26 cellular contexts compared by ENCODE assay signal in the genomic region with DNA sequence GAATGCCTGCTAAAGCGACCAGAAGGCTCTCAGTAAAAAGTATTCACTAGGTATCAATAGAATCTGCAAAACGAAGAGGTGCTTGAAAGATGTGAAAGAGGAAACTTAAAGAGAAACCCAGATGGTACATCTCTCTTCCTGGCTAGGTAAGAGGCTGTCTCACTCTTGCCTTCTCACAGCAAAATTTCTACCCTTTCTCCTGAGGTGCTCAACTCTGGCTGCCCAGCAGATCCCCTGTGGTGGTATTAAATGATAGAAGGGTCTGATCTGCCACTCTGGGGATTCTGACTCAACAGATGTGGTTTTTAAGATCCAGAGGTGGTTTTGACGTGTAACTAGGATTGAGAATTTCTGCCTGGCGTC. TPM values are rescaled to one million over a fixed set of nuclear protein-coding genes. Genes with fewer than 3 reads are reported as not detected.
DNase-seq lines count a peak whose midpoint lies in the region; ATAC-seq, FAIRE-seq and TF ChIP-seq lines count a peak whose summit lies in the region.
"Had no signal": no experiment of that assay in that cellular context is flagged by ENCODE, and none has a peak within 500 bp of the region (broad histone marks: within the 10 kb centered on the region; RNA-seq: fewer than 3 reads in every experiment).

No MANE protein-coding gene starts in this region.

- H4K20me1 ChIP-seq in HepG2 (ENCODE audit: insufficient read depth, low read length): no peaks in the 10 kb centered on the region
- H4K20me1 ChIP-seq: BLaER1 treated with 17β-estradiol and CSF1 and Interleukin-3, amounts not matched to agents 10 nM and 100 nM had no signal

- ATAC-seq in HG02798 (IDR thresholded peaks at IDR 0.05; ENCODE audit: poor library complexity, unreplicated experiment): peak; percentile 62
- peak; percentile 36 for ATAC-seq in activated naive CD8-positive, alpha-beta T cell treated with anti-CD3 and anti-CD28 coated beads, Interleukin-2, amount 10 ng/mL, durations not matched to agents 7 days and 5 days (ENCODE audit: low read depth)
- no peak for ATAC-seq in stimulated activated memory B cell treated with anti-CD40 and anti-IgM and Interleukin-4, amounts not matched to agents 10 μg/mL and 1 μg/mL and 100 μg/mL, for 72 hours
- ATAC-seq in HepG2: no peak
- ATAC-seq in HG03025 (IDR thresholded peaks at IDR 0.05; ENCODE audit: low FRiP score, unreplicated experiment): no peak
- ATAC-seq: foreskin keratinocyte; left colon; naive thymus-derived CD8-positive, alpha-beta T cell had no signal

- H3K27me3 ChIP-seq in HepG2 (ENCODE audit: control insufficient read depth in 1 of 2, insufficient read depth in 2 of 2, low read length in 2 of 2) (peaks cover 0 to 2% of the 10 kb centered on the region in 2 experiments; a peak in 1 of 5 replicates), esophagus squamous epithelium (no peaks in the 10 kb centered on the region)
- H3K27me3 ChIP-seq: BLaER1 treated with 17β-estradiol and CSF1 and Interleukin-3, amounts not matched to agents 10 nM and 100 nM; breast epithelium; uterus had no signal

- no peak overlapping the region for H3K9ac ChIP-seq in HepG2 (ENCODE audit: insufficient read depth, low read depth, low read length)
- H3K9ac ChIP-seq: BLaER1 treated with 17β-estradiol and CSF1 and Interleukin-3, amounts not matched to agents 10 nM and 100 nM had no signal

- H3K4me1 Mint-ChIP-seq in activated T-cell treated with anti-CD3 and anti-CD28 coated beads, Interleukin-2, amount 50 U/mL, for 24 hours (ENCODE audit: low read depth): peaks cover 22% of the 10 kb centered on the region
- H3K4me1 Mint-ChIP-seq in activated naive CD8-positive, alpha-beta T cell treated with anti-CD3 and anti-CD28 coated beads, Interleukin-2, amount 10 ng/mL, durations not matched to agents 7 days and 5 days: peaks cover 12% of the 10 kb centered on the region
- peaks cover 12% of the 10 kb centered on the region for H3K4me1 Mint-ChIP-seq in stimulated activated memory B cell treated with anti-CD40 and anti-IgM and Interleukin-4, amounts not matched to agents 10 μg/mL and 1 μg/mL and 100 μg/mL, for 72 hours

- no peak for FAIRE-seq in HepG2 (lab: Jason Lieb, UNC)
- FAIRE-seq: colon, small intestine had no signal

- TF ChIP-seq EP300 in HepG2 (IDR thresholded peaks at IDR 0.05; ENCODE audit: low read depth in 2 of 2, low read length in 2 of 2): no peak
- no peak for TF ChIP-seq EP300 in HepG2 (CRISPR knock-in tag; IDR thresholded peaks at IDR 0.05; ENCODE audit: borderline replicate concordance)

- DNase-seq in activated T-cell treated with anti-CD3 and anti-CD28 coated beads, Interleukin-2, amount 50 U/mL, for 24 hours: no peak
- DNase-seq in activated T-cell treated with anti-CD3 and anti-CD28 coated beads, Interleukin-2, amount 50 U/mL, for 1 hour: no peak
- no peak for DNase-seq in activated naive CD8-positive, alpha-beta T cell treated with anti-CD3 and anti-CD28 coated beads, Interleukin-2, amount 10 ng/mL, durations not matched to agents 7 days and 5 days
- no peak for DNase-seq in HepG2 (ENCODE audit: low spot score)
- DNase-seq in esophagus squamous epithelium (lab: John Stamatoyannopoulos, UW): no peak
- DNase-seq: activated CD4-positive, CD25-positive, alpha-beta regulatory T cell treated with anti-CD3 and anti-CD28 coated beads, Interleukin-2, amount 50 U/mL, for 72 hours; activated effector memory CD4-positive, alpha-beta T cell treated with Interleukin-2 at 50 U/mL for 16 hours; amygdala; Calu3; effector CD8-positive, alpha-beta T cell; foreskin keratinocyte; left colon; naive thymus-derived CD8-positive, alpha-beta T cell; NCI-H2081 treated with DMSO at 0.1 percent for 48 hours; NK-92 treated with Interleukin-12 subunit alpha and Interleukin-12 subunit beta, amount 100 ng/mL, for 24 hours; retina; small intestine; stimulated activated naive B cell treated with anti-CD40 and anti-IgM and Interleukin-4, amounts not matched to agents 10 μg/mL and 1 μg/mL and 100 μg/mL, for 72 hours; uterus had no signal

- H3K79me2 ChIP-seq in HepG2 (ENCODE audit: insufficient read depth, low read length): no peaks in the 10 kb centered on the region

- H3K4me3 ChIP-seq in HepG2 (replicated peaks in 1 of 3; ENCODE audit: insufficient read depth in 1 of 3, low read depth in 2 of 3, low read length in 3 of 3): no peak overlapping the region
- H3K4me3 ChIP-seq in esophagus squamous epithelium: no peak overlapping the region
- H3K4me3 ChIP-seq: BLaER1 treated with 17β-estradiol and CSF1 and Interleukin-3, amounts not matched to agents 10 nM and 100 nM; breast epithelium; thoracic aorta; uterus had no signal

- no peak overlapping the region for H3K27ac Mint-ChIP-seq in activated T-cell treated with anti-CD3 and anti-CD28 coated beads, Interleukin-2, amount 50 U/mL, for 24 hours
- H3K27ac Mint-ChIP-seq in activated naive CD8-positive, alpha-beta T cell treated with anti-CD3 and anti-CD28 coated beads, Interleukin-2, amount 10 ng/mL, durations not matched to agents 7 days and 5 days: peak overlapping the region; percentile 64
- H3K27ac Mint-ChIP-seq in stimulated activated memory B cell treated with anti-CD40 and anti-IgM and Interleukin-4, amounts not matched to agents 10 μg/mL and 1 μg/mL and 100 μg/mL, for 72 hours: peak overlapping the region; percentile 35
- H3K27ac Mint-ChIP-seq: stimulated activated naive B cell treated with anti-CD40 and anti-IgM and Interleukin-4, amounts not matched to agents 10 μg/mL and 1 μg/mL and 100 μg/mL, for 72 hours had no signal

- no peaks in the 10 kb centered on the region for H3K9me3 ChIP-seq in HepG2 (ENCODE audit: low read length)
- no peaks in the 10 kb centered on the region for H3K9me3 ChIP-seq in esophagus squamous epithelium
- H3K9me3 ChIP-seq: BLaER1 treated with 17β-estradiol and CSF1 and Interleukin-3, amounts not matched to agents 10 nM and 100 nM; breast epithelium; thoracic aorta; uterus had no signal

- TF ChIP-seq POLR2A in HepG2 (IDR thresholded peaks at IDR 0.05; ENCODE audit: insufficient read depth in 1 of 2, low read depth in 2 of 2, low read length in 2 of 2) (no peak), esophagus squamous epithelium (IDR thresholded peaks at IDR 0.05) (no peak)

- no peak overlapping the region for H2AFZ ChIP-seq in HepG2 (ENCODE audit: low read length)

- H3K36me3 ChIP-seq in HepG2 (replicated peaks in 1 of 2; ENCODE audit: control insufficient read depth in 1 of 2, insufficient read depth in 2 of 2, low read length in 2 of 2) (no peaks in the 10 kb centered on the region), esophagus squamous epithelium (no peaks in the 10 kb centered on the region)
- H3K36me3 ChIP-seq: BLaER1 treated with 17β-estradiol and CSF1 and Interleukin-3, amounts not matched to agents 10 nM and 100 nM; breast epithelium; thoracic aorta; uterus had no signal

- TF ChIP-seq RAD21 in HepG2 (CRISPR knock-in tag; IDR thresholded peaks at IDR 0.05): no peak

- no peaks in the 10 kb centered on the region for H3K27me3 Mint-ChIP-seq in activated T-cell treated with anti-CD3 and anti-CD28 coated beads, Interleukin-2, amount 50 U/mL, for 24 hours
- peaks cover 2% of the 10 kb centered on the region for H3K27me3 Mint-ChIP-seq in activated naive CD8-positive, alpha-beta T cell treated with anti-CD3 and anti-CD28 coated beads, Interleukin-2, amount 10 ng/mL, durations not matched to agents 7 days and 5 days
- H3K27me3 Mint-ChIP-seq in stimulated activated memory B cell treated with anti-CD40 and anti-IgM and Interleukin-4, amounts not matched to agents 10 μg/mL and 1 μg/mL and 100 μg/mL, for 72 hours: no peaks in the 10 kb centered on the region

- WGBS in HepG2 (ENCODE audit: low lambda C conversion rate): 12% methylated on average over 4 of the region's 4 CpGs
- WGBS in esophagus squamous epithelium, 2 donors: 69% methylated on average over 4 of the region's 4 CpGs

- H3K27ac ChIP-seq in HepG2 (ENCODE audit: extremely low read length, insufficient read depth, low read length): no peak overlapping the region
- H3K27ac ChIP-seq in esophagus squamous epithelium: no peak overlapping the region
- H3K27ac ChIP-seq: BLaER1 treated with 17β-estradiol and CSF1 and Interleukin-3, amounts not matched to agents 10 nM and 100 nM; breast epithelium; foreskin keratinocyte; thoracic aorta; uterus had no signal

- no peak overlapping the region for H3K4me2 ChIP-seq in HepG2 (ENCODE audit: low read depth, low read length)
- H3K4me2 ChIP-seq: BLaER1 treated with 17β-estradiol and CSF1 and Interleukin-3, amounts not matched to agents 10 nM and 100 nM had no signal

- in situ Hi-C loops in HepG2 (cut with HindIII; ENCODE audit: extremely low pct_ligation_motif_present, low pct_unique_long_range_greater_than_20kb): no loop called here

- H3K36me3 Mint-ChIP-seq in activated T-cell treated with anti-CD3 and anti-CD28 coated beads, Interleukin-2, amount 50 U/mL, for 24 hours (ENCODE audit: low read depth): no peaks in the 10 kb centered on the region
- H3K36me3 Mint-ChIP-seq in activated naive CD8-positive, alpha-beta T cell treated with anti-CD3 and anti-CD28 coated beads, Interleukin-2, amount 10 ng/mL, durations not matched to agents 7 days and 5 days: peaks cover 8% of the 10 kb centered on the region
- H3K36me3 Mint-ChIP-seq in stimulated activated memory B cell treated with anti-CD40 and anti-IgM and Interleukin-4, amounts not matched to agents 10 μg/mL and 1 μg/mL and 100 μg/mL, for 72 hours: no peaks in the 10 kb centered on the region
- H3K36me3 Mint-ChIP-seq: naive thymus-derived CD8-positive, alpha-beta T cell; stimulated activated naive B cell treated with anti-CD40 and anti-IgM and Interleukin-4, amounts not matched to agents 10 μg/mL and 1 μg/mL and 100 μg/mL, for 72 hours had no signal

- no peak for TF ChIP-seq CTCF in HepG2 (CRISPR knock-in tag; IDR thresholded peaks at IDR 0.05)
- no peak for TF ChIP-seq CTCF in esophagus squamous epithelium (IDR thresholded peaks at IDR 0.05)

- intact Hi-C loops in HepG2 (cut with micrococcal nuclease; ENCODE audit: unreplicated experiment) (no loop called here), esophagus squamous epithelium (cut with DNase I) (no loop called here)

- H3K4me3 Mint-ChIP-seq in activated T-cell treated with anti-CD3 and anti-CD28 coated beads, Interleukin-2, amount 50 U/mL, for 24 hours: peak overlapping the region; percentile 18
- H3K4me3 Mint-ChIP-seq in activated naive CD8-positive, alpha-beta T cell treated with anti-CD3 and anti-CD28 coated beads, Interleukin-2, amount 10 ng/mL, durations not matched to agents 7 days and 5 days: peak overlapping the region; percentile 64
- no peak overlapping the region for H3K4me3 Mint-ChIP-seq in stimulated activated memory B cell treated with anti-CD40 and anti-IgM and Interleukin-4, amounts not matched to agents 10 μg/mL and 1 μg/mL and 100 μg/mL, for 72 hours
- H3K4me3 Mint-ChIP-seq: stimulated activated naive B cell treated with anti-CD40 and anti-IgM and Interleukin-4, amounts not matched to agents 10 μg/mL and 1 μg/mL and 100 μg/mL, for 72 hours had no signal

- no peaks in the 10 kb centered on the region for H3K4me1 ChIP-seq in HepG2 (ENCODE audit: insufficient read depth, low read length)
- H3K4me1 ChIP-seq in esophagus squamous epithelium: no peaks in the 10 kb centered on the region
- H3K4me1 ChIP-seq: BLaER1 treated with 17β-estradiol and CSF1 and Interleukin-3, amounts not matched to agents 10 nM and 100 nM; breast epithelium; foreskin keratinocyte; uterus had no signal

- CTCF ChIA-PET in HepG2 (lab: Yijun Ruan, JAX; ENCODE audit: low intra/inter-chr PET ratio, low total read pairs): no interaction called here

- H3K9me3 Mint-ChIP-seq in activated T-cell treated with anti-CD3 and anti-CD28 coated beads, Interleukin-2, amount 50 U/mL, for 24 hours: no peaks in the 10 kb centered on the region
- peaks cover 2% of the 10 kb centered on the region for H3K9me3 Mint-ChIP-seq in activated naive CD8-positive, alpha-beta T cell treated with anti-CD3 and anti-CD28 coated beads, Interleukin-2, amount 10 ng/mL, durations not matched to agents 7 days and 5 days
- no peaks in the 10 kb centered on the region for H3K9me3 Mint-ChIP-seq in stimulated activated memory B cell treated with anti-CD40 and anti-IgM and Interleukin-4, amounts not matched to agents 10 μg/mL and 1 μg/mL and 100 μg/mL, for 72 hours
- H3K9me3 Mint-ChIP-seq: naive thymus-derived CD8-positive, alpha-beta T cell had no signal

- BruUV-seq in HepG2 (replicated peaks; lab: Mats Ljungman, UMichigan): no TSS peak

- POLR2A ChIA-PET in activated naive CD8-positive, alpha-beta T cell treated with anti-CD3 and anti-CD28 coated beads, Interleukin-2, amount 10 ng/mL, durations not matched to agents 7 days and 5 days (lab: Charles Lee): no interaction called here
- POLR2A ChIA-PET in HepG2 (lab: Yijun Ruan, JAX): no interaction called here

RNA-seq across cellular contexts. Expression of a gene that starts 14.9 kb away (rescaled TPM):
- 10 to 100 TPM; 19.8 to 21.4 TPM for total RNA-seq in activated naive CD8-positive, alpha-beta T cell treated with anti-CD3 and anti-CD28 coated beads, Interleukin-2, amount 10 ng/mL, durations not matched to agents 7 days and 5 days
- 0.18 and 0.20 TPM in 2 replicates for total RNA-seq in HepG2 (2016; rRNA removed; fragmentation: Illumina TruSeq; extraction: Trizol)
- 0.10 TPM in 1 of 2 replicates, not detected in the other for total RNA-seq in HepG2 (2016; cell fraction: cytosol; rRNA removed; fragmentation: Illumina TruSeq; extraction: Trizol; ENCODE audit: low read depth)
- 0.21 and 0.22 TPM in 2 replicates for total RNA-seq in HepG2 (2016; cell fraction: insoluble cytoplasmic fraction; rRNA removed; fragmentation: Illumina TruSeq; extraction: Trizol)
- 0.09 and 0.14 TPM in 2 replicates for total RNA-seq in HepG2 (2016; cell fraction: membrane; rRNA removed; fragmentation: Illumina TruSeq; extraction: Trizol)
- 0.28 and 0.31 TPM in 2 replicates for total RNA-seq in HepG2 (2016; cell fraction: nucleus; rRNA removed; fragmentation: Illumina TruSeq; extraction: Trizol)
- 0.47 and 0.53 TPM in 2 replicates for polyA plus RNA-seq in HepG2 (2011; rRNA removed)
- 0.28 and 0.49 TPM in 2 replicates for polyA plus RNA-seq in HepG2 (2011; cell fraction: cytosol; rRNA removed)
- 0.29 TPM in 2 replicates for polyA plus RNA-seq in HepG2 (2011; cell fraction: nucleus; rRNA removed)
- polyA plus RNA-seq in HepG2 (2012): 0.11 and 0.32 TPM in 2 replicates
- polyA plus RNA-seq in HepG2 (2016; cell fraction: cytosol; fragmentation: Illumina TruSeq; extraction: Trizol; ENCODE audit: low read depth): 0.02 TPM in 1 of 2 replicates, not detected in the other
- 0.14 and 0.21 TPM in 2 replicates for polyA plus RNA-seq in HepG2 (2016; cell fraction: insoluble cytoplasmic fraction; fragmentation: Illumina TruSeq; extraction: Trizol; ENCODE audit: low read depth)
- 0.05 and 0.06 TPM in 2 replicates for polyA plus RNA-seq in HepG2 (2016; cell fraction: membrane; fragmentation: Illumina TruSeq; extraction: Trizol; ENCODE audit: low read depth)
- polyA plus RNA-seq in HepG2 (2016; cell fraction: nucleus; fragmentation: Illumina TruSeq; extraction: Trizol; ENCODE audit: insufficient read depth, low read depth): 0.47 and 0.59 TPM in 2 replicates
- polyA minus RNA-seq in HepG2 (2011; rRNA and poly(A)+ RNA removed; ENCODE audit: low replicate concordance): 0.09 and 0.40 TPM in 2 replicates
- polyA minus RNA-seq in HepG2 (2011; cell fraction: cytosol; rRNA and poly(A)+ RNA removed): 0.26 and 0.40 TPM in 2 replicates
- 0.13 and 1.1 TPM in 2 replicates for polyA minus RNA-seq in HepG2 (2011; cell fraction: nucleus; rRNA and poly(A)+ RNA removed)
- total RNA-seq in esophagus squamous epithelium: 10 to 100 TPM; 10.9 to 19.0 (median 13.9) TPM

Comparison
In these comparisons a context has a peak if more than half of its experiments do, and no peak if none do; other contexts are left out.
1. ATAC-seq: peak in HG02798 (single experiment) and activated naive CD8-positive, alpha-beta T cell treated with anti-CD3 and anti-CD28 coated beads, Interleukin-2, amount 10 ng/mL, durations not matched to agents 7 days and 5 days (single experiment); none in stimulated activated memory B cell treated with anti-CD40 and anti-IgM and Interleukin-4, amounts not matched to agents 10 μg/mL and 1 μg/mL and 100 μg/mL, for 72 hours (single experiment), HepG2 (single experiment) and HG03025 (single experiment).
2. RNA of a gene that starts 14.9 kb away (total RNA-seq): 19.8 to 21.4 TPM in activated naive CD8-positive, alpha-beta T cell treated with anti-CD3 and anti-CD28 coated beads, Interleukin-2, amount 10 ng/mL, durations not matched to agents 7 days and 5 days and 10.9 to 19.0 TPM in esophagus squamous epithelium; 0.09 to 0.31 TPM in HepG2; every median in the first group is over 4 times any median in the second.